ENCODE assay signal across 33 cellular contexts in genomic region chr3:45771166-45771775, GRCh38. TPM values are rescaled to one million over a fixed set of nuclear protein-coding genes. Genes with fewer than 3 reads are reported as not detected.
"Had no signal": no experiment of that assay in that cellular context is flagged by ENCODE, and none has a peak within 500 bp of the region (broad histone marks: within the 10 kb centered on the region; RNA-seq: fewer than 3 reads in every experiment).

No MANE protein-coding gene starts in this region.

- DNase-seq: cerebellar nuclear complex; dorsolateral prefrontal cortex; effector CD8-positive, alpha-beta T cell; erythroblast; esophagus squamous epithelium; foreskin melanocyte; glutamatergic neuron; heart right ventricle; hippocampal formation; mesenchymal stem cell; mucosa of descending colon; naive B cell; stimulated activated CD4-positive, alpha-beta T cell treated with anti-CD3 and anti-CD28 coated beads, Interleukin-12 subunit alpha, Interleukin-12 subunit beta, amount 100 ng/mL, for 4 hours; stimulated activated CD4-positive, alpha-beta T cell treated with anti-CD3 and anti-CD28 coated beads, Interleukin-1b, Interleukin-23, amount 100 ng/mL, for 48 hours; stimulated activated CD4-positive, alpha-beta T cell treated with anti-CD3 and anti-CD28 coated beads, Interleukin-4, amount 100 ng/mL, for 1 hour; stimulated activated naive CD4-positive, alpha-beta T cell treated with Interleukin-2 at 50 U/mL for 16 hours; substantia nigra; testis; tibial artery; upper lobe of left lung had no signal

- H3K4me3 ChIP-seq: dorsolateral prefrontal cortex, esophagus squamous epithelium, heart right ventricle, lung, mucosa of descending colon, right lobe of liver, smooth muscle cell, testis, tibial artery, upper lobe of left lung had no signal

- H3K4me1 Mint-ChIP-seq: neural crest cell had no signal

- H3K36me3 Mint-ChIP-seq: mesothelial cell of epicardium; natural killer cell treated with Interleukin-12 subunit alpha and Interleukin-12 subunit beta and Interleukin-15 and Interleukin-18, amount 100 ng/mL, for 72 hours had no signal

- H3K4me2 ChIP-seq: smooth muscle cell had no signal

- H3K9me3 Mint-ChIP-seq: natural killer cell treated with Interleukin-12 subunit alpha and Interleukin-12 subunit beta and Interleukin-15 and Interleukin-18, amount 100 ng/mL, for 72 hours; neural crest cell had no signal

- H3K9me3 ChIP-seq: esophagus squamous epithelium, mucosa of descending colon, neutrophil, right lobe of liver, testis, tibial artery, upper lobe of left lung had no signal

- H3K4me1 ChIP-seq: esophagus squamous epithelium, parathyroid adenoma, testis, tibial artery, upper lobe of left lung had no signal

- ATAC-seq: heart right ventricle; left lobe of liver; mucosa of descending colon; right lobe of liver; stimulated activated effector memory CD8-positive, alpha-beta T cell treated with anti-CD3 and anti-CD28 coated beads, Interleukin-12 subunit alpha, Interleukin-12 subunit beta, amount 100 ng/mL, for 72 hours had no signal

- H2AFZ ChIP-seq: parathyroid adenoma had no signal

- H3K9ac ChIP-seq: parathyroid adenoma had no signal

- FAIRE-seq: colon, keratinocyte had no signal

- H3K79me2 ChIP-seq: parathyroid adenoma had no signal

- H3K27ac Mint-ChIP-seq: mesothelial cell of epicardium; natural killer cell treated with Interleukin-12 subunit alpha and Interleukin-12 subunit beta and Interleukin-15 and Interleukin-18, amount 100 ng/mL, for 72 hours; progenitor cell of endocrine pancreas; stimulated activated effector memory CD8-positive, alpha-beta T cell treated with anti-CD3 and anti-CD28 coated beads, Interleukin-12 subunit alpha, Interleukin-12 subunit beta, amount 100 ng/mL, for 72 hours had no signal

- H3K27me3 ChIP-seq: dorsolateral prefrontal cortex, right lobe of liver, testis, upper lobe of left lung had no signal

- H3K36me3 ChIP-seq: esophagus squamous epithelium, heart right ventricle, neutrophil, right lobe of liver, tibial artery, upper lobe of left lung had no signal

- H3K4me3 Mint-ChIP-seq: mesothelial cell of epicardium; naive B cell; natural killer cell treated with Interleukin-12 subunit alpha and Interleukin-12 subunit beta and Interleukin-15 and Interleukin-18, amount 100 ng/mL, for 72 hours; neural crest cell; stimulated activated effector memory CD8-positive, alpha-beta T cell treated with anti-CD3 and anti-CD28 coated beads, Interleukin-12 subunit alpha, Interleukin-12 subunit beta, amount 100 ng/mL, for 72 hours had no signal

- H3K27ac ChIP-seq: dorsolateral prefrontal cortex, esophagus squamous epithelium, heart right ventricle, neutrophil, parathyroid adenoma, right lobe of liver, testis, tibial artery, upper lobe of left lung had no signal

RNA-seq across cellular contexts. Expression of gene SLC6A20, which starts 25.1 kb away (rescaled TPM):
- total RNA-seq: mesothelial cell of epicardium; natural killer cell treated with Interleukin-12 subunit alpha and Interleukin-12 subunit beta and Interleukin-15 and Interleukin-18, amount 100 ng/mL, for 72 hours; neural crest cell; progenitor cell of endocrine pancreas had no signal
